In genomic region chr19:55329791-55330190, GRCh38 we compare ENCODE assay signal across 11 cellular contexts. TPM values are rescaled to one million over a fixed set of nuclear protein-coding genes. Genes with fewer than 3 reads are reported as not detected.
"Had no signal": no experiment of that assay in that cellular context is flagged by ENCODE, and none has a peak within 500 bp of the region (broad histone marks: within the 10 kb centered on the region; RNA-seq: fewer than 3 reads in every experiment).

No MANE protein-coding gene starts in this region.

RNA-seq across cellular contexts. Expression of gene TMEM150B, which starts 4.7 kb away (rescaled TPM):
- total RNA-seq: activated CD4-positive, alpha-beta memory T cell treated with anti-CD3 and anti-CD28 coated beads for 36 hours; activated naive CD8-positive, alpha-beta T cell treated with anti-CD3 and anti-CD28 coated beads for 36 hours; chondrocyte; osteocyte; progenitor cell of endocrine pancreas had no signal

RNA-seq across cellular contexts. Expression of gene COX6B2, which starts 24.7 kb away (rescaled TPM):
- total RNA-seq: activated naive CD8-positive, alpha-beta T cell treated with anti-CD3 and anti-CD28 coated beads for 36 hours; cardiac septum; left cardiac atrium; liver; osteocyte; progenitor cell of endocrine pancreas had no signal
- polyA plus RNA-seq: heart left ventricle, liver had no signal

RNA-seq across cellular contexts. Expression of gene GARIN5B, which starts 33.3 kb away (rescaled TPM):
- total RNA-seq: activated CD4-positive, alpha-beta memory T cell treated with anti-CD3 and anti-CD28 coated beads for 36 hours; activated naive CD8-positive, alpha-beta T cell treated with anti-CD3 and anti-CD28 coated beads for 36 hours; cardiac septum; chondrocyte; heart left ventricle; left cardiac atrium; liver; natural killer cell; osteocyte; progenitor cell of endocrine pancreas; spleen had no signal
- polyA plus RNA-seq: heart left ventricle, liver, spleen had no signal

RNA-seq across cellular contexts. Expression of gene IL11, which starts 40.5 kb away (rescaled TPM):
- total RNA-seq: activated naive CD8-positive, alpha-beta T cell treated with anti-CD3 and anti-CD28 coated beads for 36 hours; cardiac septum; left cardiac atrium; liver had no signal
- polyA plus RNA-seq: liver had no signal
